In the genomic region with DNA sequence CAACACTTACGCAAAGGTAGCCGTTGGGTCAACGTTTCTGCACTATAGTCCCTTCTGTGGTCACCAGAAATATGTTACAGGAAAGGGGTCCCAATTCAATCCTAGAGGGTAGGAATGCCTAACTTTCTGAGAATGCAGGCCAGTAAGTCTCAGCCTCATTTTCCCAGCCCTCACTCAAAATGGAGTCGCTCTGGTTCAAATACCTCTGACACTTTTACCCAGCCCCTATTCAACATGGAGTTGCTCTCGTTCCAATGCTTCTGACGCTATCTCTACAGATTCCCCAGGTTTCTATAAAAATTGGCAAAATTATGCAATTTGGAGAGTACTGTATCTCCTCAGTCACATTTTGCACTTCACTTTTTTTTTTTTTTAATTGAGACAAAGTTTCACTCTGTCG, we compare ENCODE assay signal across 1 cellular context.
TF ChIP-seq lines count a peak whose summit lies in the region.

No MANE protein-coding gene starts in this region.

TF ChIP-seq in SK-N-SH, 30 proteins besides CTCF, POLR2A, EP300 and RAD21 (continued from another document):
- TF ChIP-seq, protein P1, sequence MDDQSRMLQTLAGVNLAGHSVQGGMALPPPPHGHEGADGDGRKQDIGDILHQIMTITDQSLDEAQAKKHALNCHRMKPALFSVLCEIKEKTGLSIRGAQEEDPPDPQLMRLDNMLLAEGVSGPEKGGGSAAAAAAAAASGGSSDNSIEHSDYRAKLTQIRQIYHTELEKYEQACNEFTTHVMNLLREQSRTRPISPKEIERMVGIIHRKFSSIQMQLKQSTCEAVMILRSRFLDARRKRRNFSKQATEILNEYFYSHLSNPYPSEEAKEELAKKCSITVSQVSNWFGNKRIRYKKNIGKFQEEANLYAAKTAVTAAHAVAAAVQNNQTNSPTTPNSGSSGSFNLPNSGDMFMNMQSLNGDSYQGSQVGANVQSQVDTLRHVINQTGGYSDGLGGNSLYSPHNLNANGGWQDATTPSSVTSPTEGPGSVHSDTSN (IDR thresholded peaks at IDR 0.05) = no peak
- TF ChIP-seq GATA2 (CRISPR knock-in tag; IDR thresholded peaks at IDR 0.05) = no peak
- no peak for TF ChIP-seq SIN3A (IDR thresholded peaks at IDR 0.05; ENCODE audit: borderline replicate concordance, low read depth, low read length)
- TF ChIP-seq MEF2A (IDR thresholded peaks at IDR 0.05; ENCODE audit: borderline replicate concordance, low read depth) = no peak
- TF ChIP-seq IRF3 (IDR thresholded peaks at IDR 0.05; ENCODE audit: low read depth, low read length) = no peak
- no peak for TF ChIP-seq TCF12 (IDR thresholded peaks at IDR 0.05)
- no peak for TF ChIP-seq FOXJ3 (CRISPR knock-in tag; IDR thresholded peaks at IDR 0.05)
- TF ChIP-seq NFIC (IDR thresholded peaks at IDR 0.05; ENCODE audit: borderline replicate concordance) = no peak
- TF ChIP-seq YY1 (IDR thresholded peaks at IDR 0.05; ENCODE audit: low read depth) = no peak
- no peak for TF ChIP-seq FOXM1 (IDR thresholded peaks at IDR 0.05; ENCODE audit: low read depth)
- TF ChIP-seq, protein P2, sequence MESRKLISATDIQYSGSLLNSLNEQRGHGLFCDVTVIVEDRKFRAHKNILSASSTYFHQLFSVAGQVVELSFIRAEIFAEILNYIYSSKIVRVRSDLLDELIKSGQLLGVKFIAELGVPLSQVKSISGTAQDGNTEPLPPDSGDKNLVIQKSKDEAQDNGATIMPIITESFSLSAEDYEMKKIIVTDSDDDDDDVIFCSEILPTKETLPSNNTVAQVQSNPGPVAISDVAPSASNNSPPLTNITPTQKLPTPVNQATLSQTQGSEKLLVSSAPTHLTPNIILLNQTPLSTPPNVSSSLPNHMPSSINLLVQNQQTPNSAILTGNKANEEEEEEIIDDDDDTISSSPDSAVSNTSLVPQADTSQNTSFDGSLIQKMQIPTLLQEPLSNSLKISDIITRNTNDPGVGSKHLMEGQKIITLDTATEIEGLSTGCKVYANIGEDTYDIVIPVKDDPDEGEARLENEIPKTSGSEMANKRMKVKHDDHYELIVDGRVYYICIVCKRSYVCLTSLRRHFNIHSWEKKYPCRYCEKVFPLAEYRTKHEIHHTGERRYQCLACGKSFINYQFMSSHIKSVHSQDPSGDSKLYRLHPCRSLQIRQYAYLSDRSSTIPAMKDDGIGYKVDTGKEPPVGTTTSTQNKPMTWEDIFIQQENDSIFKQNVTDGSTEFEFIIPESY (IDR thresholded peaks at IDR 0.05; ENCODE audit: borderline replicate concordance, low read depth) = no peak
- TF ChIP-seq POLR2AphosphoS5 (IDR thresholded peaks at IDR 0.05; ENCODE audit: low read depth, low read length) = no peak
- TF ChIP-seq RCOR1 (IDR thresholded peaks at IDR 0.05; ENCODE audit: low read length) = no peak
- TF ChIP-seq FOSL2 (IDR thresholded peaks at IDR 0.05; ENCODE audit: borderline replicate concordance, low read depth) = no peak
TF ChIP-seq in SK-N-SH: peak in this region for 0.
